ENCODE assay signal across 35 cellular contexts in the genomic region with DNA sequence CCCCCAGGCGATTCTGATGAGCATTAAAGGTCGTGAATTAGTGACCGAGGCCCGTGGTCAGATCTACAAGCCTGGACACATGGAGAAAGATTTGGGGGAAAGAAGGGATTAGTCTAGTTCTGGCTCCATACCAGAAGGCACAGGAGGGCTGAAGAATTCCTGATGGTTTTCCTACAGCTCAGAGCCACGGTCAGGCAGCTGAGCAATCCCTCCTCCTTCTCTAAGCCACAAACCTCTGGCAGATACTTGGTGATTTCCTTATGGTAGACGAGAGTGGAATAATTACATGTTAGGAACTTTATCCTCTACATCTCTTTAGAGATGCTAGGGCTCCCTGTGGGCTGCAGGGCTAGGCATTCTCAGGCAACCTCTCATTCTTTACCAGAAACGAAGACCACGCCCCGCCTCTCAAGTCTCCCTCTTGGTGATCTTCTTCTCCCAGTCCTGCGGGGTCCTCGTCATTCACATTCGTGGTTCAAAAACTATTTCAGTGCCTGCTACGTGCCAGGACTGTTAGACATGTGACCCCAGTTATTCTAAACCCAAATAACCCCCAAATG.
"Had no signal": no experiment of that assay in that cellular context is flagged by ENCODE, and none has a peak within 500 bp of the region (broad histone marks: within the 10 kb centered on the region; RNA-seq: fewer than 3 reads in every experiment).

No MANE protein-coding gene starts in this region.

- DNase-seq: activated CD4-positive, alpha-beta memory T cell treated with anti-CD3 and anti-CD28 coated beads, Interleukin-2, amount 10 ng/mL, durations not matched to agents 7 days and 5 days; activated CD4-positive, alpha-beta T cell treated with anti-CD3 and anti-CD28 coated beads for 36 hours; activated CD4-positive, alpha-beta T cell treated with anti-CD3 and anti-CD28 coated beads, Interleukin-2, amount 10 ng/mL, durations not matched to agents 24 days and 14 days; activated CD4-positive, alpha-beta T cell treated with anti-CD3 and anti-CD28 coated beads, Interleukin-2, amount 50 U/mL, for 4 hours; activated CD4-positive, CD25-positive, alpha-beta regulatory T cell; activated CD4-positive, CD25-positive, alpha-beta regulatory T cell treated with anti-CD3 and anti-CD28 coated beads, Interleukin-2, amount 50 U/mL, for 72 hours; activated CD8-positive, alpha-beta memory T cell treated with anti-CD3 and anti-CD28 coated beads, Interleukin-2, amount 50 U/mL, for 48 hours; activated gamma-delta T cell; activated naive CD4-positive, alpha-beta T cell treated with anti-CD3 and anti-CD28 coated beads, Interleukin-2, amount 50 U/mL, for 16 hours; activated naive CD4-positive, alpha-beta T cell treated with Interleukin-2 at 50 U/mL for 16 hours; activated naive CD8-positive, alpha-beta T cell treated with anti-CD3 and anti-CD28 coated beads for 36 hours; activated naive CD8-positive, alpha-beta T cell treated with anti-CD3 and anti-CD28 coated beads, Interleukin-2, amount 50 U/mL, for 24 hours; activated T-cell treated with anti-CD3 and anti-CD28 coated beads for 4 hours; activated T-cell treated with anti-CD3 and anti-CD28 coated beads, Interleukin-2, amount 50 U/mL, for 24 hours; activated T-cell treated with anti-CD3 and anti-CD28 coated beads, Interleukin-2, amount 50 U/mL, for 72 hours; adrenal gland; amygdala; aorta; central memory CD4-positive, alpha-beta T cell; cerebellar nuclear complex; colonic mucosa; effector memory CD4-positive, alpha-beta T cell; endodermal cell; foreskin keratinocyte; gastrocnemius medialis; glutamatergic neuron; heart left ventricle; T-helper 1 cell; T-helper 17 cell; T1000 had no signal

- ATAC-seq: activated CD4-positive, alpha-beta T cell treated with anti-CD3 and anti-CD28 coated beads for 36 hours; activated naive CD8-positive, alpha-beta T cell treated with anti-CD3 and anti-CD28 coated beads, Interleukin-2, amount 50 U/mL, for 24 hours; activated T-cell treated with anti-CD3 and anti-CD28 coated beads, Interleukin-2, amount 50 U/mL, for 72 hours; esophagus mucosa; foreskin keratinocyte; gastrocnemius medialis; heart left ventricle; T-helper 17 cell had no signal

- H3K27ac ChIP-seq: adrenal gland, breast epithelium, cardiac muscle cell, colonic mucosa, foreskin keratinocyte, gastrocnemius medialis, heart left ventricle had no signal

- H3K36me3 Mint-ChIP-seq: activated naive CD8-positive, alpha-beta T cell treated with anti-CD3 and anti-CD28 coated beads for 36 hours; brain had no signal

- H3K36me3 ChIP-seq: adrenal gland, breast epithelium, cardiac muscle cell, colonic mucosa, gastrocnemius medialis, heart left ventricle had no signal

- H3K4me3 Mint-ChIP-seq: activated CD4-positive, alpha-beta memory T cell treated with anti-CD3 and anti-CD28 coated beads, Interleukin-2, amount 10 ng/mL, durations not matched to agents 7 days and 5 days; activated CD4-positive, alpha-beta T cell treated with anti-CD3 and anti-CD28 coated beads for 36 hours; activated CD4-positive, alpha-beta T cell treated with anti-CD3 and anti-CD28 coated beads, Interleukin-2, amount 10 ng/mL, durations not matched to agents 24 days and 14 days; activated naive CD8-positive, alpha-beta T cell treated with anti-CD3 and anti-CD28 coated beads for 36 hours; activated naive CD8-positive, alpha-beta T cell treated with anti-CD3 and anti-CD28 coated beads, Interleukin-2, amount 50 U/mL, for 24 hours; activated T-cell treated with anti-CD3 and anti-CD28 coated beads, Interleukin-2, amount 50 U/mL, for 24 hours; activated T-cell treated with anti-CD3 and anti-CD28 coated beads, Interleukin-2, amount 50 U/mL, for 72 hours; brain; endodermal cell; T-helper 17 cell; T-helper 2 cell treated with Interferon-gamma antibody and Interleukin-4, amounts not matched to agents 5 μg/mL and 100 μg/mL, for 36 hours had no signal

- H3K27me3 ChIP-seq: adrenal gland, breast epithelium, cardiac muscle cell, colonic mucosa, gastrocnemius medialis had no signal

- H3K4me1 Mint-ChIP-seq: activated CD4-positive, alpha-beta memory T cell treated with anti-CD3 and anti-CD28 coated beads, Interleukin-2, amount 10 ng/mL, durations not matched to agents 7 days and 5 days; activated CD4-positive, alpha-beta T cell treated with anti-CD3 and anti-CD28 coated beads for 36 hours; activated CD4-positive, alpha-beta T cell treated with anti-CD3 and anti-CD28 coated beads, Interleukin-2, amount 10 ng/mL, durations not matched to agents 24 days and 14 days; activated naive CD8-positive, alpha-beta T cell treated with anti-CD3 and anti-CD28 coated beads for 36 hours; activated naive CD8-positive, alpha-beta T cell treated with anti-CD3 and anti-CD28 coated beads, Interleukin-2, amount 50 U/mL, for 24 hours; endodermal cell; T-helper 17 cell had no signal

- H3K27ac Mint-ChIP-seq: activated CD4-positive, alpha-beta memory T cell treated with anti-CD3 and anti-CD28 coated beads, Interleukin-2, amount 10 ng/mL, durations not matched to agents 7 days and 5 days; activated CD4-positive, alpha-beta T cell treated with anti-CD3 and anti-CD28 coated beads for 36 hours; activated CD4-positive, alpha-beta T cell treated with anti-CD3 and anti-CD28 coated beads, Interleukin-2, amount 10 ng/mL, durations not matched to agents 24 days and 14 days; activated naive CD8-positive, alpha-beta T cell treated with anti-CD3 and anti-CD28 coated beads for 36 hours; activated naive CD8-positive, alpha-beta T cell treated with anti-CD3 and anti-CD28 coated beads, Interleukin-2, amount 50 U/mL, for 24 hours; activated T-cell treated with anti-CD3 and anti-CD28 coated beads, Interleukin-2, amount 50 U/mL, for 24 hours; activated T-cell treated with anti-CD3 and anti-CD28 coated beads, Interleukin-2, amount 50 U/mL, for 72 hours; endodermal cell; T-helper 17 cell; T-helper 2 cell treated with Interferon-gamma antibody and Interleukin-4, amounts not matched to agents 5 μg/mL and 100 μg/mL, for 36 hours had no signal

- H3K9me3 Mint-ChIP-seq: activated CD4-positive, alpha-beta memory T cell treated with anti-CD3 and anti-CD28 coated beads, Interleukin-2, amount 10 ng/mL, durations not matched to agents 7 days and 5 days; activated CD4-positive, alpha-beta T cell treated with anti-CD3 and anti-CD28 coated beads, Interleukin-2, amount 10 ng/mL, durations not matched to agents 24 days and 14 days; activated naive CD8-positive, alpha-beta T cell treated with anti-CD3 and anti-CD28 coated beads for 36 hours; activated naive CD8-positive, alpha-beta T cell treated with anti-CD3 and anti-CD28 coated beads, Interleukin-2, amount 50 U/mL, for 24 hours; activated T-cell treated with anti-CD3 and anti-CD28 coated beads, Interleukin-2, amount 50 U/mL, for 24 hours; activated T-cell treated with anti-CD3 and anti-CD28 coated beads, Interleukin-2, amount 50 U/mL, for 72 hours; T-helper 2 cell treated with Interferon-gamma antibody and Interleukin-4, amounts not matched to agents 5 μg/mL and 100 μg/mL, for 36 hours had no signal

- H3K9me3 ChIP-seq: adrenal gland, breast epithelium, colonic mucosa, gastrocnemius medialis, heart left ventricle had no signal

- H3K4me1 ChIP-seq: adrenal gland, breast epithelium, colonic mucosa, foreskin keratinocyte, gastrocnemius medialis had no signal

- H3K4me3 ChIP-seq: adrenal gland, breast epithelium, cardiac muscle cell, colonic mucosa, gastrocnemius medialis, heart left ventricle had no signal

- H3K27me3 Mint-ChIP-seq: activated CD4-positive, alpha-beta T cell treated with anti-CD3 and anti-CD28 coated beads for 36 hours; activated naive CD8-positive, alpha-beta T cell treated with anti-CD3 and anti-CD28 coated beads for 36 hours; activated naive CD8-positive, alpha-beta T cell treated with anti-CD3 and anti-CD28 coated beads, Interleukin-2, amount 50 U/mL, for 24 hours; activated T-cell treated with anti-CD3 and anti-CD28 coated beads, Interleukin-2, amount 50 U/mL, for 24 hours; brain had no signal
